21 cellular contexts compared by ENCODE assay signal in the genomic region with DNA sequence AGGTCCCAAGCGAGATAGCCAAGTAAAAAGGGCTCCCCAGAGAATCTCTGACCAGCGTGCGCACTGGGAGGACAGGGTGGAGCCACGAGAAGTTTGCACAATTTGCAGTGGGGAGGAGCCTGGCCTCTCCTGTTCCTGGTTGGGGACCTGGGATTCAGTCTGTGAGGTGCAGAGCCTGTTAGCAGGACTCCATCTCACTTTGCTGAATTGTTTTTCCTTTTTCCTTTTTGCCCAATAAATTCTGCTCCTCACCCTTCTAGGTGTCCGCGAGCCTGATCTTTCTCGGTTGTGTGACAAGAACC. TPM values are rescaled to one million over a fixed set of nuclear protein-coding genes. Genes with fewer than 3 reads are reported as not detected.
DNase-seq lines count a peak whose midpoint lies in the region; ATAC-seq, FAIRE-seq and TF ChIP-seq lines count a peak whose summit lies in the region.
"Had no signal": no experiment of that assay in that cellular context is flagged by ENCODE, and none has a peak within 500 bp of the region (broad histone marks: within the 10 kb centered on the region; RNA-seq: fewer than 3 reads in every experiment).

No MANE protein-coding gene starts in this region.

- no peaks in the 10 kb centered on the region for H3K9me3 Mint-ChIP-seq in memory B cell

- peaks cover 22% of the 10 kb centered on the region for H3K4me1 Mint-ChIP-seq in memory B cell

- FAIRE-seq in small intestine (lab: Jason Lieb, UNC) = no peak
- FAIRE-seq: A204.1 had no signal

- H3K9me3 ChIP-seq in colonic mucosa (no peaks in the 10 kb centered on the region), small intestine (ENCODE audit: control insufficient read depth, low read depth) (no peaks in the 10 kb centered on the region)
- H3K9me3 ChIP-seq: HAP-1 had no signal

- intact Hi-C loops in colonic mucosa (cut with DNase I) = no loop called here
- intact Hi-C loops in Right ventricle myocardium inferior (cut with DNase I) = no loop called here

- H3K4me3 ChIP-seq in colonic mucosa = no peak overlapping the region
- peak overlapping the region in 1 of 2 donors; percentile 51 for H3K4me3 ChIP-seq in small intestine (ENCODE audit: low read depth in 1 of 2, low read length in 2 of 2)
- H3K4me3 ChIP-seq: HAP-1 had no signal

- ATAC-seq in GM19467 (IDR thresholded peaks at IDR 0.05; ENCODE audit: unreplicated experiment) = peak; percentile 46
- no peak for ATAC-seq in memory B cell (ENCODE audit: low read depth)
- ATAC-seq in HG03139 (IDR thresholded peaks at IDR 0.05; ENCODE audit: unreplicated experiment) = no peak
- no peak for ATAC-seq in omental fat pad (ENCODE audit: low FRiP score)
- no peak for ATAC-seq in Right ventricle myocardium inferior
- ATAC-seq: SK-N-SH treated with all-trans-retinoic acid at 6 μM for 48 hours had no signal

- DNase-seq in colonic mucosa (peak; percentile 71), memory B cell (ENCODE audit: low spot score in 2 of 2) (no peak), small intestine (no peak), omental fat pad (ENCODE audit: low spot score) (no peak), Right ventricle myocardium inferior (ENCODE audit: missing footprints) (no peak), NAMALWA (ENCODE audit: low spot score) (no peak)
- DNase-seq: CD4-positive, CD25-positive, alpha-beta regulatory T cell; EL; GF-D8; Kasumi-1; NCI-H1048; NCI-H1436; NCI-H2029; NCI-H2227 treated with DMSO at 0.1 percent for 48 hours; NCI-H510A had no signal

- no peak overlapping the region for H3K9ac ChIP-seq in colonic mucosa (ENCODE audit: low read depth in 2 of 2, low read length in 2 of 2)

- 20 to 61% (median 32%) methylated on average over 7 of the region's 7 CpGs for WGBS in small intestine, 3 donors

- H3K27me3 Mint-ChIP-seq in memory B cell = peaks cover 2% of the 10 kb centered on the region

- no peak for TF ChIP-seq CTCF in colonic mucosa (IDR thresholded peaks at IDR 0.05)
- no peak for TF ChIP-seq CTCF in omental fat pad (IDR thresholded peaks at IDR 0.05)

- H3K27ac ChIP-seq in colonic mucosa (peak overlapping the region; percentile 78), small intestine (ENCODE audit: low read depth in 1 of 2, low read length in 1 of 2) (peak overlapping the region; percentile 72 to 88)

- no peaks in the 10 kb centered on the region for H3K36me3 ChIP-seq in colonic mucosa
- H3K36me3 ChIP-seq in small intestine (ENCODE audit: control insufficient read depth in 2 of 2, insufficient read depth in 2 of 2, low read length in 2 of 2) = no peaks in the 10 kb centered on the region
- H3K36me3 ChIP-seq: HAP-1 had no signal

- no peak overlapping the region for H3K27ac Mint-ChIP-seq in memory B cell
- H3K27ac Mint-ChIP-seq: CD4-positive, CD25-positive, alpha-beta regulatory T cell had no signal

- peaks cover 2% of the 10 kb centered on the region for H3K36me3 Mint-ChIP-seq in memory B cell
- H3K36me3 Mint-ChIP-seq: CD4-positive, CD25-positive, alpha-beta regulatory T cell had no signal

- H3K4me3 Mint-ChIP-seq in memory B cell = peak overlapping the region; percentile 52
- H3K4me3 Mint-ChIP-seq: CD4-positive, CD25-positive, alpha-beta regulatory T cell had no signal

- no peaks in the 10 kb centered on the region for H3K27me3 ChIP-seq in colonic mucosa
- H3K27me3 ChIP-seq in small intestine (ENCODE audit: control insufficient read depth in 2 of 2, insufficient read depth in 2 of 2, low read length in 2 of 2) = peaks cover 0 to 2% of the 10 kb centered on the region in 2 donors

- H3K4me1 ChIP-seq in colonic mucosa = no peaks in the 10 kb centered on the region
- peaks cover 0 to 2% of the 10 kb centered on the region in 2 donors for H3K4me1 ChIP-seq in small intestine (ENCODE audit: control insufficient read depth in 2 of 2, insufficient read depth in 1 of 2, low read depth in 1 of 2, low read length in 1 of 2)
- H3K4me1 ChIP-seq: HAP-1 had no signal

RNA-seq across cellular contexts. Expression of gene POU3F3, which starts 36.1 kb away (rescaled TPM):
- under 1 TPM in 1 of 2 donors, not detected in 1; 0.42 TPM for total RNA-seq in colonic mucosa
- under 1 TPM in 1 of 3 donors, not detected in 2; 0.15 TPM for polyA plus RNA-seq in small intestine
- total RNA-seq in omental fat pad = not detected
- not detected for total RNA-seq in Right ventricle myocardium inferior
- total RNA-seq: CD4-positive, CD25-positive, alpha-beta regulatory T cell; MCF 10A had no signal
- polyA plus RNA-seq: CD4-positive, CD25-positive, alpha-beta regulatory T cell had no signal
